Comparison of ENCODE assay signal across 15 cellular contexts in the genomic region with DNA sequence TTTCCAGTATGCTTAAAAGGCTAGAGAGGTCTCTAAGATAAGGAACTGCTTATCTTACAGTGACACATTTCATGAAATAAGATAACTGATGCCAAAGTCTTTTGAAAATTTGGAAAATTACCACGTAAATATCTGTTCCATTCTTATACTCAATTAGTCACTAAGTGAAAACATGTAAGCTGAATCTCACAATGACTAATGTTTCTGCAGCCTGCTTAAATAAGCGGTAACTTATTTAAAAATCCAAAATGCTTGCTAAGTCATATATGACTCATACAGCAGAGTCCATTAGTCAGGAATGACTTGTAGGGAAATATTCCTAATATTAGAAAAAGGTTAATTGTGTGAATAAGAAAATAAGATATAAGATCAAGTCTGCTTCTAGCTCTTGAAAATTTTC. TPM values are rescaled to one million over a fixed set of nuclear protein-coding genes. Genes with fewer than 3 reads are reported as not detected.
DNase-seq lines count a peak whose midpoint lies in the region; ATAC-seq and TF ChIP-seq lines count a peak whose summit lies in the region.
"Had no signal": no experiment of that assay in that cellular context is flagged by ENCODE, and none has a peak within 500 bp of the region (broad histone marks: within the 10 kb centered on the region; RNA-seq: fewer than 3 reads in every experiment).

No MANE protein-coding gene starts in this region.

- no peaks in the 10 kb centered on the region for H3K9me3 ChIP-seq in AG04450 (ENCODE audit: control insufficient read depth, insufficient read depth, low read length)
- H3K9me3 ChIP-seq in RWPE2 (ENCODE audit: severe bottlenecking): no peaks in the 10 kb centered on the region
- H3K9me3 ChIP-seq: BLaER1, gastroesophageal sphincter, upper lobe of left lung had no signal

- in situ Hi-C loops in GM13977 (cut with MboI; ENCODE audit: low pct_unique_long_range_greater_than_20kb, low sequenced_read_pairs, unreplicated experiment): no loop called here

- H3K27me3 ChIP-seq in AG04450 (ENCODE audit: control insufficient read depth, insufficient read depth, low read length) (no peaks in the 10 kb centered on the region), RWPE2 (ENCODE audit: insufficient read depth, poor library complexity, severe bottlenecking) (no peaks in the 10 kb centered on the region), foreskin keratinocyte (no peaks in the 10 kb centered on the region)
- H3K27me3 ChIP-seq: BLaER1, gastroesophageal sphincter, upper lobe of left lung had no signal

- H3K4me1 ChIP-seq in RWPE2 (ENCODE audit: insufficient read depth, poor library complexity, severe bottlenecking): peaks cover 11% of the 10 kb centered on the region
- H3K4me1 ChIP-seq in foreskin keratinocyte: peaks cover 13% of the 10 kb centered on the region
- H3K4me1 ChIP-seq: gastroesophageal sphincter had no signal

- DNase-seq in AG04450 (ENCODE audit: low read depth, low spot score) (peak; percentile 51), H4 (ENCODE audit: low spot score) (peak; percentile 52), RWPE2 (ENCODE audit: low spot score) (no peak), foreskin keratinocyte (peak; percentile 83 to 91), mesenteric fat pad (ENCODE audit: low spot score) (no peak), GM13977 (ENCODE audit: low spot score) (no peak), NCI-H2081 (lab: John Stamatoyannopoulos, UW) (no peak)
- DNase-seq: activated B cell treated with CpG ODN at 0.5 μM for 24 hours; naive thymus-derived CD4-positive, alpha-beta T cell; upper lobe of left lung had no signal

- no peak overlapping the region for H3K4me3 ChIP-seq in AG04450 (ENCODE audit: low read depth, low read length)
- H3K4me3 ChIP-seq in RWPE2 (ENCODE audit: severe bottlenecking): no peak overlapping the region
- H3K4me3 ChIP-seq: BLaER1, gastroesophageal sphincter, upper lobe of left lung had no signal

- ATAC-seq in RWPE2 (ENCODE audit: low read depth) (peak; percentile 97), foreskin keratinocyte (peak; percentile 97), GM19467 (IDR thresholded peaks at IDR 0.05; ENCODE audit: unreplicated experiment) (no peak)
- ATAC-seq: activated naive CD4-positive, alpha-beta T cell treated with anti-CD3 and anti-CD28 coated beads, Interleukin-2, amount 50 U/mL, for 72 hours; gastroesophageal sphincter; naive thymus-derived CD4-positive, alpha-beta T cell had no signal

- TF ChIP-seq CTCF in AG04450 (IDR thresholded peaks at IDR 0.05; ENCODE audit: low read depth, low read length) (no peak), RWPE2 (IDR thresholded peaks at IDR 0.05; ENCODE audit: poor library complexity, severe bottlenecking) (no peak), foreskin keratinocyte (conservative IDR thresholded peaks at IDR 0.05) (no peak), GM13977 (IDR thresholded peaks at IDR 0.05; ENCODE audit: extremely low read depth, insufficient read depth, missing control alignments) (no peak)

- H3K27ac ChIP-seq in AG04450 (ENCODE audit: low read depth, low read length) (no peak overlapping the region), RWPE2 (ENCODE audit: poor library complexity, severe bottlenecking) (peak overlapping the region; percentile 36), foreskin keratinocyte (peak overlapping the region; percentile 60)
- H3K27ac ChIP-seq: BLaER1, gastroesophageal sphincter, upper lobe of left lung had no signal

- CTCF ChIA-PET in AG04450 (lab: Charles Lee): interaction anchor here (1.7 to 4.2 kb wide), 2 partner anchors 250 to 455 kb away, joined by 8 to 38 read pairs; no protein-coding TSS in a partner anchor

- POLR2A ChIA-PET in AG04450 (lab: Yijun Ruan, JAX): no interaction called here

- no peaks in the 10 kb centered on the region for H3K36me3 ChIP-seq in RWPE2 (ENCODE audit: low read depth)
- H3K36me3 ChIP-seq: BLaER1, gastroesophageal sphincter, upper lobe of left lung had no signal

RNA-seq across cellular contexts. Expression of gene LGSN, which starts 27.8 kb away (rescaled TPM):
- polyA plus RNA-seq in AG04450 (2011; rRNA removed) (0.05 TPM in 1 of 2 replicates, not detected in the other), foreskin keratinocyte (not detected in 2 replicates)
- not detected in 2 replicates for polyA minus RNA-seq in AG04450 (2011; rRNA and poly(A)+ RNA removed)
- 0.23 TPM in 1 of 2 replicates, not detected in the other for total RNA-seq in H4 (2014; rRNA removed; shearing (Covaris generic))
- total RNA-seq in foreskin keratinocyte (not detected in 2 replicates), mesenteric fat pad (not detected)
- total RNA-seq: activated naive CD4-positive, alpha-beta T cell treated with anti-CD3 and anti-CD28 coated beads, Interleukin-2, amount 50 U/mL, for 72 hours; gastroesophageal sphincter had no signal
- polyA plus RNA-seq: IgD-negative memory B cell had no signal

Comparison
In these comparisons a context has a peak if more than half of its experiments do, and no peak if none do; other contexts are left out.
1. DNase-seq: peak in AG04450 (single experiment), H4 (single experiment) and foreskin keratinocyte (2 of 2); none in RWPE2 (single experiment), mesenteric fat pad (single experiment), GM13977 (single experiment) and NCI-H2081 (0 of 2).